In genomic region chr4:8441499-8442091, GRCh38 we compare ENCODE assay signal across 8 cellular contexts. TPM values are rescaled to one million over a fixed set of nuclear protein-coding genes. Genes with fewer than 3 reads are reported as not detected.
A peak's percentile ranks its signal among the peaks of the same experiment; 100 is the strongest.
DNase-seq lines count a peak whose midpoint lies in the region; ATAC-seq and TF ChIP-seq lines count a peak whose summit lies in the region.

No MANE protein-coding gene starts in this region.

- H3K27me3 ChIP-seq in BJ (ENCODE audit: control insufficient read depth, insufficient read depth, low read length): no peaks in the 10 kb centered on the region
- H3K27me3 ChIP-seq in naive thymus-derived CD4-positive, alpha-beta T cell (ENCODE audit: control insufficient read depth in 2 of 2, insufficient read depth in 2 of 2, low read length in 2 of 2): no peaks in the 10 kb centered on the region

- no peak for TF ChIP-seq CTCF in BJ (IDR thresholded peaks at IDR 0.05; ENCODE audit: insufficient read depth, low read depth, low read length)
- TF ChIP-seq CTCF in coronary artery (IDR thresholded peaks at IDR 0.05): no peak

- peaks cover 0 to 10% (median 6%) of the 10 kb centered on the region in 5 donors for H3K36me3 Mint-ChIP-seq in naive thymus-derived CD4-positive, alpha-beta T cell

- POLR2A ChIA-PET in BJ (lab: Charles Lee): no interaction called here
- POLR2A ChIA-PET in naive thymus-derived CD4-positive, alpha-beta T cell (lab: Charles Lee): no interaction called here

- CTCF ChIA-PET in BJ (lab: Yijun Ruan, JAX): interaction anchor here (2.4 kb wide), 1 partner anchor 13 kb away, joined by 10 read pairs; no protein-coding TSS in a partner anchor
- CTCF ChIA-PET in naive thymus-derived CD4-positive, alpha-beta T cell (lab: Charles Lee): no interaction called here

- H3K36me3 ChIP-seq in BJ (ENCODE audit: control insufficient read depth, insufficient read depth, low read length) (no peaks in the 10 kb centered on the region), KOPT-K1 (ENCODE audit: insufficient read depth, low read length) (peaks cover 9% of the 10 kb centered on the region)
- H3K36me3 ChIP-seq in naive thymus-derived CD4-positive, alpha-beta T cell (ENCODE audit: control insufficient read depth in 2 of 3, insufficient read depth in 3 of 3, low read length in 3 of 3): peaks cover 0 to 13% (median 3%) of the 10 kb centered on the region in 3 experiments

- DNase-seq in BJ (ENCODE audit: low read depth) (no peak), coronary artery (ENCODE audit: low spot score) (no peak), foreskin melanocyte (no peak)
- DNase-seq in naive thymus-derived CD4-positive, alpha-beta T cell: no peak
- no peak for DNase-seq in effector CD8-positive, alpha-beta T cell (lab: John Stamatoyannopoulos, UW)

- peaks cover 24 to 29% of the 10 kb centered on the region in 2 donors for H3K4me1 ChIP-seq in naive thymus-derived CD4-positive, alpha-beta T cell (ENCODE audit: control insufficient read depth in 2 of 2, insufficient read depth in 2 of 2, low read length in 2 of 2)

- peaks cover 56 to 84% (median 74%) of the 10 kb centered on the region in 7 donors for H3K4me1 Mint-ChIP-seq in naive thymus-derived CD4-positive, alpha-beta T cell

- H3K4me3 Mint-ChIP-seq in naive thymus-derived CD4-positive, alpha-beta T cell: peak overlapping the region; percentile 79 to 100 (median 94)

- peaks cover 0 to 2% (median 0%) of the 10 kb centered on the region in 5 donors for H3K27me3 Mint-ChIP-seq in naive thymus-derived CD4-positive, alpha-beta T cell

- peaks cover 0 to 9% (median 0%) of the 10 kb centered on the region in 11 donors for H3K9me3 Mint-ChIP-seq in naive thymus-derived CD4-positive, alpha-beta T cell

- peaks cover 7% of the 10 kb centered on the region for H3K9me3 ChIP-seq in KOPT-K1 (ENCODE audit: insufficient read depth, low read length, poor library complexity, severe bottlenecking)
- H3K9me3 ChIP-seq in naive thymus-derived CD4-positive, alpha-beta T cell (ENCODE audit: control insufficient read depth in 2 of 3, low read length in 3 of 3): no peaks in the 10 kb centered on the region

- no peak for ATAC-seq in naive thymus-derived CD4-positive, alpha-beta T cell
- ATAC-seq in GM18498 (IDR thresholded peaks at IDR 0.05; ENCODE audit: unreplicated experiment) (no peak), GM21360 (IDR thresholded peaks at IDR 0.05; ENCODE audit: unreplicated experiment) (no peak)

- intact Hi-C loops in naive thymus-derived CD4-positive, alpha-beta T cell (cut with micrococcal nuclease): loop anchor here (2.0 to 10.0 kb wide), 4 partner anchors 687 to 1675 kb away; partner anchors contain the start of genes KIAA0232 (in 1 of the 2) and WDR1 (in 1 of the 2)

- H3K27ac ChIP-seq in KOPT-K1 (ENCODE audit: low read depth, low read length, poor library complexity, severe bottlenecking): peak overlapping the region; percentile 82
- no peak overlapping the region for H3K27ac ChIP-seq in coronary artery
- peak overlapping the region; percentile 89 for H3K27ac ChIP-seq in naive thymus-derived CD4-positive, alpha-beta T cell (ENCODE audit: low read depth, low read length)

- H3K27ac Mint-ChIP-seq in naive thymus-derived CD4-positive, alpha-beta T cell: peak overlapping the region in 8 of 9 donors; percentile 29 to 88 (median 67)

- peak overlapping the region; percentile 90 for H3K4me3 ChIP-seq in BJ (ENCODE audit: low read depth, low read length)
- H3K4me3 ChIP-seq in coronary artery: peak overlapping the region; percentile 91
- H3K4me3 ChIP-seq in naive thymus-derived CD4-positive, alpha-beta T cell (ENCODE audit: low read length): peak overlapping the region; percentile 92

RNA-seq across cellular contexts. Expression of gene TRMT44, which starts 1.0 kb away (rescaled TPM):
- 5.3 and 7.1 TPM in 2 replicates for polyA plus RNA-seq in BJ (2011; rRNA removed)
- polyA minus RNA-seq in BJ (2011; rRNA and poly(A)+ RNA removed): 6.7 and 8.8 TPM in 2 replicates
- 10 to 100 TPM; 28.5 to 33.7 (median 29.6) TPM for total RNA-seq in naive thymus-derived CD4-positive, alpha-beta T cell
- 10 to 100 TPM; 13.8 to 21.3 TPM for polyA plus RNA-seq in naive thymus-derived CD4-positive, alpha-beta T cell

RNA-seq across cellular contexts. Expression of gene ACOX3, which starts 1.1 kb away (rescaled TPM):
- 6.8 and 10.2 TPM in 2 replicates for polyA plus RNA-seq in BJ (2011; rRNA removed)
- 7.6 and 9.1 TPM in 2 replicates for polyA minus RNA-seq in BJ (2011; rRNA and poly(A)+ RNA removed)
- 10 to 100 TPM; 10.9 to 20.5 (median 14.8) TPM for total RNA-seq in naive thymus-derived CD4-positive, alpha-beta T cell
- polyA plus RNA-seq in naive thymus-derived CD4-positive, alpha-beta T cell: 10 to 100 TPM; 16.1 to 19.1 TPM

Comparison
In these comparisons a context has a peak if more than half of its experiments do, and no peak if none do; other contexts are left out.
1. H3K27ac ChIP-seq: peak in KOPT-K1 (single experiment) and naive thymus-derived CD4-positive, alpha-beta T cell (single experiment); none in coronary artery (0 of 2).
2. Peak in every context shown above with its lines, with median percentiles within 50 percentile points of each other: H3K4me3 ChIP-seq.